In genomic region chr22:27627901-27628300, GRCh38 we compare ENCODE assay signal across 7 cellular contexts.
"Had no signal": no experiment of that assay in that cellular context is flagged by ENCODE, and none has a peak within 500 bp of the region (broad histone marks: within the 10 kb centered on the region; RNA-seq: fewer than 3 reads in every experiment).

No MANE protein-coding gene starts in this region.

- DNase-seq: HFFc6, KG1 had no signal

- H3K9me3 Mint-ChIP-seq: HFFc6 had no signal

- H3K4me3 ChIP-seq: GM23338, HAP-1 had no signal

- H3K27ac Mint-ChIP-seq: GM23338, HFFc6, IgD-negative memory B cell had no signal

- H3K4me3 Mint-ChIP-seq: GM23338, HFFc6, IgD-negative memory B cell had no signal

- H3K4me2 ChIP-seq: GM23338 had no signal

- H3K27ac ChIP-seq: HL-60 had no signal

- H3K4me1 ChIP-seq: HAP-1 had no signal

- H3K36me3 ChIP-seq: HAP-1 had no signal

- H3K9me3 ChIP-seq: HAP-1 had no signal

- H3K4me1 Mint-ChIP-seq: IgD-negative memory B cell had no signal

- H3K36me3 Mint-ChIP-seq: IgD-negative memory B cell had no signal

- FAIRE-seq: HTR-8/SVneo had no signal
